23 cellular contexts compared by ENCODE assay signal in genomic region chr3:194423317-194423716, GRCh38. TPM values are rescaled to one million over a fixed set of nuclear protein-coding genes. Genes with fewer than 3 reads are reported as not detected.
DNase-seq lines count a peak whose midpoint lies in the region; ATAC-seq and TF ChIP-seq lines count a peak whose summit lies in the region.
"Had no signal": no experiment of that assay in that cellular context is flagged by ENCODE, and none has a peak within 500 bp of the region (broad histone marks: within the 10 kb centered on the region; RNA-seq: fewer than 3 reads in every experiment).

No MANE protein-coding gene starts in this region.

- no peak overlapping the region for H3K27ac ChIP-seq in spleen
- H3K27ac ChIP-seq: body of pancreas, coronary artery, lower lobe of right lung had no signal

- H3K9me3 Mint-ChIP-seq in activated naive CD8-positive, alpha-beta T cell treated with anti-CD3 and anti-CD28 coated beads, Interleukin-2, amount 50 U/mL, for 24 hours: no peaks in the 10 kb centered on the region
- H3K9me3 Mint-ChIP-seq: activated naive CD8-positive, alpha-beta T cell treated with anti-CD3 and anti-CD28 coated beads, Interleukin-2, amount 10 ng/mL, durations not matched to agents 7 days and 5 days; CD8-positive, alpha-beta memory T cell had no signal

- H3K9me3 ChIP-seq in spleen: no peaks in the 10 kb centered on the region
- H3K9me3 ChIP-seq: body of pancreas, HAP-1, lower lobe of right lung had no signal

- ATAC-seq in left colon: peak; percentile 83
- no peak for ATAC-seq in activated naive CD8-positive, alpha-beta T cell treated with anti-CD3 and anti-CD28 coated beads, Interleukin-2, amount 50 U/mL, for 24 hours
- ATAC-seq: activated CD4-positive, alpha-beta T cell treated with anti-CD3 and anti-CD28 coated beads for 36 hours; body of pancreas; lower lobe of right lung had no signal

- peaks cover 0 to 4% (median 0%) of the 10 kb centered on the region in 6 donors for H3K4me1 ChIP-seq in spleen
- H3K4me1 ChIP-seq: body of pancreas, HAP-1, lower lobe of right lung had no signal

- H3K4me1 Mint-ChIP-seq in activated naive CD8-positive, alpha-beta T cell treated with anti-CD3 and anti-CD28 coated beads, Interleukin-2, amount 50 U/mL, for 24 hours: no peaks in the 10 kb centered on the region
- H3K4me1 Mint-ChIP-seq: activated CD4-positive, alpha-beta T cell treated with anti-CD3 and anti-CD28 coated beads for 36 hours; CD8-positive, alpha-beta memory T cell had no signal

- intact Hi-C loops in left colon (cut with DNase I, micrococcal nuclease) (no loop called here), spleen (cut with DNase I; ENCODE audit: low total_unique reads) (no loop called here)

- no peaks in the 10 kb centered on the region for H3K27me3 Mint-ChIP-seq in activated naive CD8-positive, alpha-beta T cell treated with anti-CD3 and anti-CD28 coated beads, Interleukin-2, amount 50 U/mL, for 24 hours
- H3K27me3 Mint-ChIP-seq: activated CD4-positive, alpha-beta T cell treated with anti-CD3 and anti-CD28 coated beads for 36 hours; activated naive CD8-positive, alpha-beta T cell treated with anti-CD3 and anti-CD28 coated beads, Interleukin-2, amount 10 ng/mL, durations not matched to agents 7 days and 5 days; CD8-positive, alpha-beta memory T cell had no signal

- H3K4me3 ChIP-seq in LNCaP clone FGC (ENCODE audit: low read depth, low read length): no peak overlapping the region
- H3K4me3 ChIP-seq in spleen: no peak overlapping the region
- H3K4me3 ChIP-seq: body of pancreas, coronary artery, HAP-1, lower lobe of right lung had no signal

- TF ChIP-seq POLR2A in spleen (IDR thresholded peaks at IDR 0.05): no peak

- H3K27me3 ChIP-seq in spleen (replicated peaks in 1 of 7): no peaks in the 10 kb centered on the region
- H3K27me3 ChIP-seq: body of pancreas had no signal

- TF ChIP-seq CTCF in LNCaP clone FGC (IDR thresholded peaks at IDR 0.05; ENCODE audit: control insufficient read depth, extremely low read depth, insufficient read depth) (no peak), spleen (IDR thresholded peaks at IDR 0.05 in 8 of 11, conservative IDR thresholded peaks at IDR 0.05 in 3 of 11) (no peak)

- no peak overlapping the region for H3K27ac Mint-ChIP-seq in activated naive CD8-positive, alpha-beta T cell treated with anti-CD3 and anti-CD28 coated beads, Interleukin-2, amount 50 U/mL, for 24 hours
- H3K27ac Mint-ChIP-seq: activated CD4-positive, alpha-beta T cell treated with anti-CD3 and anti-CD28 coated beads for 36 hours; activated naive CD8-positive, alpha-beta T cell treated with anti-CD3 and anti-CD28 coated beads, Interleukin-2, amount 10 ng/mL, durations not matched to agents 7 days and 5 days had no signal

- peak; percentile 66 for DNase-seq in DMS79 (lab: John Stamatoyannopoulos, UW)
- peak; percentile 72 for DNase-seq in LNCaP clone FGC (ENCODE audit: low read depth)
- peak; percentile 36 for DNase-seq in NCI-H510A (lab: John Stamatoyannopoulos, UW)
- peak in 1 of 2 donors; percentile 22 for DNase-seq in left colon
- no peak for DNase-seq in Kasumi-1 (lab: John Stamatoyannopoulos, UW)
- no peak for DNase-seq in activated naive CD8-positive, alpha-beta T cell treated with anti-CD3 and anti-CD28 coated beads, Interleukin-2, amount 50 U/mL, for 24 hours
- no peak for DNase-seq in NCI-H226
- no peak for DNase-seq in spleen
- DNase-seq: activated CD4-positive, alpha-beta T cell treated with anti-CD3 and anti-CD28 coated beads for 36 hours; activated naive CD8-positive, alpha-beta T cell treated with anti-CD3 and anti-CD28 coated beads, Interleukin-2, amount 10 ng/mL, durations not matched to agents 7 days and 5 days; body of pancreas; CD8-positive, alpha-beta memory T cell; head of caudate nucleus; lower lobe of right lung; NCI-H146; NCI-H524 treated with DMSO at 0.1 percent for 48 hours; nucleus accumbens; retina; stimulated activated CD4-positive, alpha-beta T cell treated with anti-CD3 and anti-CD28 coated beads, Interleukin-12 subunit alpha, Interleukin-12 subunit beta, amount 100 ng/mL, for 4 hours; stimulated activated CD8-positive, alpha-beta memory T cell treated with anti-CD3 and anti-CD28 coated beads, Interleukin-4, amount 100 ng/mL, for 48 hours had no signal

- H3K36me3 ChIP-seq in spleen: peaks cover 0 to 90% (median 43%) of the 10 kb centered on the region in 6 donors

- peaks cover 54% of the 10 kb centered on the region for H3K36me3 Mint-ChIP-seq in activated naive CD8-positive, alpha-beta T cell treated with anti-CD3 and anti-CD28 coated beads, Interleukin-2, amount 50 U/mL, for 24 hours (ENCODE audit: low read depth)

- WGBS in spleen, 5 donors: 90 to 99% (median 95%) methylated on average over 3 of the region's 3 CpGs

- no peak overlapping the region for H3K4me3 Mint-ChIP-seq in activated naive CD8-positive, alpha-beta T cell treated with anti-CD3 and anti-CD28 coated beads, Interleukin-2, amount 50 U/mL, for 24 hours
- H3K4me3 Mint-ChIP-seq: activated CD4-positive, alpha-beta T cell treated with anti-CD3 and anti-CD28 coated beads for 36 hours; activated naive CD8-positive, alpha-beta T cell treated with anti-CD3 and anti-CD28 coated beads, Interleukin-2, amount 10 ng/mL, durations not matched to agents 7 days and 5 days; CD8-positive, alpha-beta memory T cell had no signal

RNA-seq across cellular contexts. Expression of gene GP5, which starts 24.3 kb away (rescaled TPM):
- total RNA-seq in left colon (not detected), spleen (1 to 10 TPM in 3 of 7 donors, under 1 TPM in 4; 0.51 to 1.8 (median 0.79) TPM)
- polyA plus RNA-seq in spleen: under 1 TPM; 0.15 to 0.27 (median 0.16) TPM
- total RNA-seq: body of pancreas had no signal

RNA-seq across cellular contexts. Expression of gene LRRC15, which starts 53.8 kb away (rescaled TPM):
- under 1 TPM; 0.31 to 0.59 TPM for total RNA-seq in left colon
- total RNA-seq in spleen: 1 to 10 TPM in 1 of 7 donors, under 1 TPM in 5, not detected in 1; 0.09 to 1.1 (median 0.40) TPM
- under 1 TPM; 0.24 to 0.54 (median 0.35) TPM for polyA plus RNA-seq in spleen
- total RNA-seq: activated naive CD8-positive, alpha-beta T cell treated with anti-CD3 and anti-CD28 coated beads, Interleukin-2, amount 10 ng/mL, durations not matched to agents 7 days and 5 days; CD8-positive, alpha-beta memory T cell; OCI-LY7 had no signal
- polyA plus RNA-seq: CD8-positive, alpha-beta memory T cell had no signal

Comparison
In these comparisons a context has a peak if more than half of its experiments do, and no peak if none do; other contexts are left out.
1. DNase-seq: peak in DMS79 (single experiment), LNCaP clone FGC (single experiment) and NCI-H510A (single experiment); none in Kasumi-1 (0 of 2), activated naive CD8-positive, alpha-beta T cell treated with anti-CD3 and anti-CD28 coated beads, Interleukin-2, amount 50 U/mL, for 24 hours (single experiment), NCI-H226 (single experiment) and spleen (single experiment).